8 cellular contexts compared by ENCODE assay signal in genomic region chr19:47256688-47257410, GRCh38. TPM values are rescaled to one million over a fixed set of nuclear protein-coding genes. Genes with fewer than 3 reads are reported as not detected.
DNase-seq lines count a peak whose midpoint lies in the region; ATAC-seq, FAIRE-seq and TF ChIP-seq lines count a peak whose summit lies in the region.

No MANE protein-coding gene starts in this region.

- H3K36me3 ChIP-seq in rectal smooth muscle tissue (ENCODE audit: control insufficient read depth, insufficient read depth, low read length) (peaks cover 27% of the 10 kb centered on the region), vagina (peaks cover 0 to 27% of the 10 kb centered on the region in 2 donors)

- no peaks in the 10 kb centered on the region for H3K9me3 ChIP-seq in vagina

- DNase-seq in GM18507 (ENCODE audit: extremely low spot score, insufficient read length, low read depth) (peak; percentile 94), NCI-H2029 treated with DMSO at 0.1 percent for 48 hours (lab: John Stamatoyannopoulos, UW) (peak; percentile 97), T1000 (lab: John Stamatoyannopoulos, UW) (peak; percentile 100), astrocyte of the cerebellum (ENCODE audit: low read depth) (peak; percentile 98), hepatic stellate cell (ENCODE audit: low spot score) (peak; percentile 99), vagina (ENCODE audit: extremely low spot score in 2 of 2) (peak; percentile 99 to 100)

- no peak for TF ChIP-seq POLR2A in vagina (IDR thresholded peaks at IDR 0.05)

- H3K9ac ChIP-seq in rectal smooth muscle tissue (ENCODE audit: low read length) = no peak overlapping the region

- intact Hi-C loops in vagina (cut with DNase I) = no loop called here

- H3K4me3 ChIP-seq in astrocyte of the cerebellum (ENCODE audit: low read depth, low read length) = peak overlapping the region; percentile 60
- peak overlapping the region; percentile 75 for H3K4me3 ChIP-seq in rectal smooth muscle tissue (ENCODE audit: low read length)
- H3K4me3 ChIP-seq in vagina = peak overlapping the region; percentile 59 to 69

- H3K27me3 ChIP-seq in rectal smooth muscle tissue (ENCODE audit: control insufficient read depth, insufficient read depth, low read length) (no peaks in the 10 kb centered on the region), vagina (no peaks in the 10 kb centered on the region)

- ATAC-seq in HG03025 (IDR thresholded peaks at IDR 0.05; ENCODE audit: low FRiP score, unreplicated experiment) = peak; percentile 70

- TF ChIP-seq CTCF in astrocyte of the cerebellum (IDR thresholded peaks at IDR 0.05; ENCODE audit: low read depth, low read length, missing control alignments) (no peak), vagina (IDR thresholded peaks at IDR 0.05) (no peak)

- H3K27ac ChIP-seq in rectal smooth muscle tissue (ENCODE audit: low read depth, low read length) = peak overlapping the region; percentile 90
- peak overlapping the region; percentile 93 for H3K27ac ChIP-seq in vagina

- in situ Hi-C loops in astrocyte of the cerebellum (cut with HindIII; ENCODE audit: low sequenced_read_pairs) = no loop called here

- peak; percentile 100 for FAIRE-seq in GM18507 (lab: Jason Lieb, UNC)

- H3K4me1 ChIP-seq in rectal smooth muscle tissue (ENCODE audit: control insufficient read depth, insufficient read depth, low read length) (peaks cover 12% of the 10 kb centered on the region), vagina (peaks cover 25% of the 10 kb centered on the region)

RNA-seq across cellular contexts. Expression of gene CCDC9, which starts 0.5 kb away (rescaled TPM):
- 19.2 TPM for total RNA-seq in vagina

RNA-seq across cellular contexts. Expression of gene INAFM1, which starts 17.8 kb away (rescaled TPM):
- 18.9 TPM for total RNA-seq in vagina

RNA-seq across cellular contexts. Expression of gene BBC3, which starts 25.9 kb away (rescaled TPM):
- 4.7 TPM for total RNA-seq in vagina

RNA-seq across cellular contexts. Expression of gene C5AR1, which starts 52.8 kb away (rescaled TPM):
- 12.5 TPM for total RNA-seq in vagina

Comparison
In these comparisons a context has a peak if more than half of its experiments do, and no peak if none do; other contexts are left out.
1. Peak in every context shown above with its lines: DNase-seq, ATAC-seq, H3K4me3 ChIP-seq and H3K27ac ChIP-seq.